8 cellular contexts compared by ENCODE assay signal in the genomic region with DNA sequence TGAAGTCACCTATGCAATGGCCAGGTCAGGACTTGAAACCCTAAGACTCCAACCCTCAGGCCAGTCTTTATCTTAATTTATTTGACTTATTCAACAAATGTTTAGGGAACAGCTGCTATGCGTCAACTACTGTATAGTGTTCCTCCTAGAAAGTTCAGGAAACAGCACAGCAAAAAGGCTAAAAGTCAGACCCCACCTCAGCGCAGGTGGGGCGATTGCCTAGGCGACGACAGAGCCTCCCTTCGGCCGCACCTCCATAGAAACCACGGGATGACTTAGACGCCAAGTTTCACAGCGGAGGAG. TPM values are rescaled to one million over a fixed set of nuclear protein-coding genes. Genes with fewer than 3 reads are reported as not detected.
DNase-seq lines count a peak whose midpoint lies in the region; ATAC-seq and TF ChIP-seq lines count a peak whose summit lies in the region.

No MANE protein-coding gene starts in this region.

- no peak for TF ChIP-seq POLR2A in adrenal gland (IDR thresholded peaks at IDR 0.05)

- no peak for TF ChIP-seq CTCF in 22Rv1 (IDR thresholded peaks at IDR 0.05)
- TF ChIP-seq CTCF in adrenal gland (IDR thresholded peaks at IDR 0.05), result no peak
- no peak for TF ChIP-seq CTCF in lung (IDR thresholded peaks at IDR 0.05; ENCODE audit: control extremely low read depth, extremely low read depth)

- H3K27ac ChIP-seq in 22Rv1 (peak overlapping the region; percentile 73), adrenal gland (peak overlapping the region in 4 of 5 donors; percentile 46 to 89 (median 86)), lung (ENCODE audit: low read depth in 1 of 2, low read length in 1 of 2) (peak overlapping the region; percentile 90 to 92), aorta (ENCODE audit: low read depth in 1 of 2, low read length in 2 of 2) (peak overlapping the region in 1 of 2 donors; percentile 77)

- DNase-seq in HEK293T (ENCODE audit: extremely low spot score), result peak; percentile 35
- no peak for DNase-seq in adrenal gland
- no peak for DNase-seq in lung (ENCODE audit: low spot score)
- no peak for DNase-seq in aorta
- no peak for DNase-seq in OCI-M2 (lab: John Stamatoyannopoulos, UW; ENCODE audit: unreplicated experiment)
- no peak for DNase-seq in GDM1 (lab: John Stamatoyannopoulos, UW)
- DNase-seq in HPDE6-E6E7 (ENCODE audit: extremely low spot score), result no peak

- ATAC-seq in lung (ENCODE audit: insufficient read depth, low FRiP score), result no peak
- ATAC-seq in aorta (ENCODE audit: low FRiP score), result no peak

- 0 to 4% (median 1%) methylated on average over 1 to 10 of the region's 10 CpGs for WGBS in adrenal gland, 4 donors
- 1% methylated on average over 10 of the region's 10 CpGs for WGBS in lung, 2 donors
- WGBS in aorta, 2 donors, result 0 to 1% methylated on average over 10 of the region's 10 CpGs

- peak overlapping the region; percentile 61 to 90 (median 74) for H3K4me3 ChIP-seq in adrenal gland
- peak overlapping the region; percentile 85 for H3K4me3 ChIP-seq in lung
- H3K4me3 ChIP-seq in aorta (ENCODE audit: low read length in 2 of 2), result peak overlapping the region; percentile 84 to 89

- intact Hi-C loops in adrenal gland (cut with DNase I), result no loop called here
- intact Hi-C loops in aorta (cut with DNase I), result loop anchor here in 1 of 2 donors (1.0 kb wide), 1 partner anchor 20 kb away; no protein-coding TSS in a partner anchor

- CTCF ChIA-PET in HEK293T (lab: Yijun Ruan, JAX), result no interaction called here

- H3K9me3 ChIP-seq in adrenal gland (replicated peaks in 1 of 3) (no peaks in the 10 kb centered on the region), lung (ENCODE audit: control insufficient read depth in 2 of 2, insufficient read depth in 1 of 2, low read length in 1 of 2) (no peaks in the 10 kb centered on the region), aorta (ENCODE audit: control insufficient read depth, low read length) (no peaks in the 10 kb centered on the region)

- POLR2A ChIA-PET in HEK293T (lab: Yijun Ruan, JAX), result no interaction called here

- H3K27me3 ChIP-seq in adrenal gland (no peaks in the 10 kb centered on the region), lung (ENCODE audit: control insufficient read depth, insufficient read depth) (no peaks in the 10 kb centered on the region), aorta (ENCODE audit: control insufficient read depth in 1 of 2, insufficient read depth in 2 of 2, low read length in 1 of 2) (no peaks in the 10 kb centered on the region)

- H3K4me1 ChIP-seq in adrenal gland (replicated peaks in 1 of 2) (peaks cover 29 to 30% of the 10 kb centered on the region in 2 donors), lung (ENCODE audit: control insufficient read depth in 2 of 2, insufficient read depth in 2 of 2, low read length in 2 of 2) (peaks cover 5 to 7% of the 10 kb centered on the region in 2 donors), aorta (ENCODE audit: control insufficient read depth in 1 of 2, insufficient read depth in 2 of 2, low read length in 2 of 2) (no peaks in the 10 kb centered on the region)

- H3K36me3 ChIP-seq in adrenal gland (replicated peaks in 1 of 2) (peaks cover 0 to 9% of the 10 kb centered on the region in 2 donors), lung (ENCODE audit: control insufficient read depth in 2 of 2, insufficient read depth in 2 of 2, low read length in 2 of 2) (peaks cover 0 to 14% of the 10 kb centered on the region in 2 donors), aorta (ENCODE audit: control insufficient read depth in 1 of 2, insufficient read depth in 2 of 2, low read length in 1 of 2) (no peaks in the 10 kb centered on the region)

TF ChIP-seq in HEK293T, 16 proteins besides CTCF, POLR2A, EP300 and RAD21:
- TF ChIP-seq CTBP1 (IDR thresholded peaks at IDR 0.05; ENCODE audit: borderline replicate concordance), result no peak
- TF ChIP-seq BHLHE40 (IDR thresholded peaks at IDR 0.05; ENCODE audit: borderline replicate concordance), result no peak

RNA-seq across cellular contexts. Expression of a gene that starts 0.5 kb away (rescaled TPM):
- total RNA-seq in adrenal gland, result 10 to 100 TPM; 28.1 to 60.3 (median 48.3) TPM
- polyA plus RNA-seq in adrenal gland, result 10 to 100 TPM; 12.1 to 47.2 (median 26.5) TPM
- 10 to 100 TPM; 33.3 to 48.0 TPM for total RNA-seq in lung
- 10 to 100 TPM; 15.7 to 35.4 TPM for polyA plus RNA-seq in lung
- total RNA-seq in aorta, result 10 to 100 TPM; 36.7 to 40.5 TPM
- polyA plus RNA-seq in aorta, result 10 to 100 TPM; 23.7 to 27.0 TPM

RNA-seq across cellular contexts. Expression of a gene that starts 1.1 kb away (rescaled TPM):
- total RNA-seq in adrenal gland, result 10 to 100 TPM in 1 of 8 donors, 1 to 10 TPM in 7; 6.0 to 10.3 (median 9.1) TPM
- polyA plus RNA-seq in adrenal gland, result 10 to 100 TPM in 1 of 3 donors, 1 to 10 TPM in 2; 2.7 to 13.2 (median 3.0) TPM
- 10 to 100 TPM in 1 of 2 donors, 1 to 10 TPM in 1; 9.2 to 10.4 TPM for total RNA-seq in lung
- polyA plus RNA-seq in lung, result 1 to 10 TPM; 2.8 to 3.9 TPM
- 1 to 10 TPM; 8.0 to 9.5 TPM for total RNA-seq in aorta
- polyA plus RNA-seq in aorta, result 1 to 10 TPM in 1 of 2 donors, under 1 TPM in 1; 0.75 to 2.3 TPM
